In genomic region chr3:41216422-41216821, GRCh38 we compare ENCODE assay signal across 18 cellular contexts. TPM values are rescaled to one million over a fixed set of nuclear protein-coding genes. Genes with fewer than 3 reads are reported as not detected.
A peak's percentile ranks its signal among the peaks of the same experiment; 100 is the strongest.
DNase-seq lines count a peak whose midpoint lies in the region; ATAC-seq, FAIRE-seq and TF ChIP-seq lines count a peak whose summit lies in the region.
"Had no signal": no experiment of that assay in that cellular context is flagged by ENCODE, and none has a peak within 500 bp of the region (broad histone marks: within the 10 kb centered on the region; RNA-seq: fewer than 3 reads in every experiment).

No MANE protein-coding gene starts in this region.

- CTCF ChIA-PET in A549 (lab: Yijun Ruan, JAX): no interaction called here
- CTCF ChIA-PET in CD4-positive, alpha-beta memory T cell (lab: Charles Lee; ENCODE audit: partially characterized antibody): interaction anchor here (1.0 kb wide), 1 partner anchor 14 kb away, joined by 3 read pairs; no protein-coding TSS in a partner anchor

- no peaks in the 10 kb centered on the region for H3K9me3 Mint-ChIP-seq in CD4-positive, CD25-positive, alpha-beta regulatory T cell
- H3K9me3 Mint-ChIP-seq in activated T-helper 17 cell treated with anti-CD3 and anti-CD28 coated beads, Interleukin-2, amount 50 U/mL, for 72 hours: no peaks in the 10 kb centered on the region
- H3K9me3 Mint-ChIP-seq in CD4-positive, alpha-beta memory T cell: peaks cover 0 to 2% (median 0%) of the 10 kb centered on the region in 8 donors
- H3K9me3 Mint-ChIP-seq: CD8-positive, alpha-beta T cell; GM23338 had no signal

- no peaks in the 10 kb centered on the region for H3K9me3 ChIP-seq in A549
- no peaks in the 10 kb centered on the region for H3K9me3 ChIP-seq in CD4-positive, CD25-positive, alpha-beta regulatory T cell (ENCODE audit: control insufficient read depth in 2 of 2, low read length in 2 of 2)
- H3K9me3 ChIP-seq in CD4-positive, alpha-beta memory T cell (ENCODE audit: control insufficient read depth in 1 of 2, low read length in 2 of 2): no peaks in the 10 kb centered on the region

- H3K4me2 ChIP-seq in A549: peak overlapping the region; percentile 47
- H3K4me2 ChIP-seq: GM23338 had no signal

- no peak overlapping the region for H3K4me3 ChIP-seq in A549
- peak overlapping the region; percentile 52 for H3K4me3 ChIP-seq in CD4-positive, CD25-positive, alpha-beta regulatory T cell (ENCODE audit: low read depth, low read length)
- H3K4me3 ChIP-seq in CD4-positive, alpha-beta memory T cell (ENCODE audit: low read length in 2 of 2): no peak overlapping the region
- H3K4me3 ChIP-seq: BLaER1 treated with 17β-estradiol and CSF1 and Interleukin-3, amounts not matched to agents 10 nM and 100 nM; GM23338 had no signal

- no peak for TF ChIP-seq EP300 in A549 (IDR thresholded peaks at IDR 0.05)

- no peak overlapping the region for H3K27ac Mint-ChIP-seq in CD4-positive, CD25-positive, alpha-beta regulatory T cell
- H3K27ac Mint-ChIP-seq in activated T-helper 17 cell treated with anti-CD3 and anti-CD28 coated beads, Interleukin-2, amount 50 U/mL, for 72 hours: peak overlapping the region; percentile 15
- H3K27ac Mint-ChIP-seq in CD4-positive, alpha-beta memory T cell: no peak overlapping the region
- H3K27ac Mint-ChIP-seq: GM23338 had no signal

- H3K4me3 Mint-ChIP-seq in CD4-positive, CD25-positive, alpha-beta regulatory T cell: peak overlapping the region in 2 of 4 donors; percentile 79
- peak overlapping the region; percentile 37 for H3K4me3 Mint-ChIP-seq in activated T-helper 17 cell treated with anti-CD3 and anti-CD28 coated beads, Interleukin-2, amount 50 U/mL, for 72 hours
- H3K4me3 Mint-ChIP-seq in CD4-positive, alpha-beta memory T cell: peak overlapping the region in 2 of 8 donors; percentile 44 to 88
- H3K4me3 Mint-ChIP-seq: GM23338 had no signal

- H3K36me3 Mint-ChIP-seq in CD4-positive, CD25-positive, alpha-beta regulatory T cell: no peaks in the 10 kb centered on the region
- peaks cover 33% of the 10 kb centered on the region for H3K36me3 Mint-ChIP-seq in activated T-helper 17 cell treated with anti-CD3 and anti-CD28 coated beads, Interleukin-2, amount 50 U/mL, for 72 hours (ENCODE audit: low read depth)
- peaks cover under 1 to 10% of the 10 kb centered on the region in 2 donors for H3K36me3 Mint-ChIP-seq in CD4-positive, alpha-beta memory T cell

- H3K4me1 ChIP-seq in A549: peaks cover 70% of the 10 kb centered on the region
- peaks cover 76% of the 10 kb centered on the region for H3K4me1 ChIP-seq in CD4-positive, CD25-positive, alpha-beta regulatory T cell (ENCODE audit: control insufficient read depth, insufficient read depth, low read length, poor library complexity, severe bottlenecking)
- peaks cover 97% of the 10 kb centered on the region for H3K4me1 ChIP-seq in CD4-positive, alpha-beta memory T cell (ENCODE audit: insufficient read depth, low read length)

- WGBS in A549 (ENCODE audit: missing lambda C conversion rate): 47% methylated on average over 2 of the region's 2 CpGs

- no peaks in the 10 kb centered on the region for H3K27me3 Mint-ChIP-seq in CD4-positive, CD25-positive, alpha-beta regulatory T cell
- no peaks in the 10 kb centered on the region for H3K27me3 Mint-ChIP-seq in activated T-helper 17 cell treated with anti-CD3 and anti-CD28 coated beads, Interleukin-2, amount 50 U/mL, for 72 hours
- H3K27me3 Mint-ChIP-seq in CD4-positive, alpha-beta memory T cell: no peaks in the 10 kb centered on the region

- no peak for TF ChIP-seq CTCF in A549 (IDR thresholded peaks at IDR 0.05)

- peaks cover 68 to 93% (median 85%) of the 10 kb centered on the region in 4 donors for H3K4me1 Mint-ChIP-seq in CD4-positive, CD25-positive, alpha-beta regulatory T cell
- H3K4me1 Mint-ChIP-seq in activated T-helper 17 cell treated with anti-CD3 and anti-CD28 coated beads, Interleukin-2, amount 50 U/mL, for 72 hours: peaks cover 67% of the 10 kb centered on the region
- peaks cover 73 to 97% (median 87%) of the 10 kb centered on the region in 4 donors for H3K4me1 Mint-ChIP-seq in CD4-positive, alpha-beta memory T cell

- ATAC-seq in A549: no peak
- no peak for ATAC-seq in CD4-positive, CD25-positive, alpha-beta regulatory T cell (ENCODE audit: low read depth in 2 of 2)
- no peak for ATAC-seq in activated T-helper 17 cell treated with anti-CD3 and anti-CD28 coated beads, Interleukin-2, amount 50 U/mL, for 72 hours (replicated peaks)
- ATAC-seq in GM21619 (IDR thresholded peaks at IDR 0.05; ENCODE audit: unreplicated experiment): no peak
- no peak for ATAC-seq in HG02981 (IDR thresholded peaks at IDR 0.05; ENCODE audit: unreplicated experiment)
- ATAC-seq: CD8-positive, alpha-beta T cell had no signal

- no peaks in the 10 kb centered on the region for H3K27me3 ChIP-seq in CD4-positive, CD25-positive, alpha-beta regulatory T cell (ENCODE audit: control insufficient read depth, insufficient read depth, low read length)
- H3K27me3 ChIP-seq in CD4-positive, alpha-beta memory T cell (ENCODE audit: insufficient read depth, low read length): no peaks in the 10 kb centered on the region
- H3K27me3 ChIP-seq: BLaER1 treated with 17β-estradiol and CSF1 and Interleukin-3, amounts not matched to agents 10 nM and 100 nM had no signal

- no peak for FAIRE-seq in A549 (lab: Jason Lieb, UNC)
- FAIRE-seq: D721Med, G401.6, GM12892 had no signal

- POLR2A ChIA-PET in A549 (lab: Yijun Ruan, JAX): interaction anchor here (2.8 kb wide), 1 partner anchor 16 kb away, joined by 19 read pairs; the partner anchor contains the start of gene CTNNB1
- POLR2A ChIA-PET in CD4-positive, alpha-beta memory T cell (lab: Charles Lee; ENCODE audit: partially characterized antibody): interaction anchor here (0.9 to 1.7 kb wide), 2 partner anchors 16 to 17 kb away, joined by 3 to 10 read pairs; partner anchors contain the start of gene CTNNB1

- intact Hi-C loops in CD4-positive, alpha-beta memory T cell (cut with micrococcal nuclease): loop anchor here (2.0 kb wide), 1 partner anchor 16 kb away; no protein-coding TSS in a partner anchor

- no peak overlapping the region for H3K27ac ChIP-seq in A549
- H3K27ac ChIP-seq in CD4-positive, CD25-positive, alpha-beta regulatory T cell (ENCODE audit: insufficient read depth, low read length, poor library complexity, severe bottlenecking): no peak overlapping the region
- no peak overlapping the region for H3K27ac ChIP-seq in CD4-positive, alpha-beta memory T cell (ENCODE audit: low read depth, low read length)
- H3K27ac ChIP-seq: BLaER1 treated with 17β-estradiol and CSF1 and Interleukin-3, amounts not matched to agents 10 nM and 100 nM had no signal

- TF ChIP-seq POLR2A in A549 (IDR thresholded peaks at IDR 0.05; ENCODE audit: low read length): no peak

- no peak for DNase-seq in A549 (ENCODE audit: low read depth in 1 of 2, low spot score in 1 of 2)
- no peak for DNase-seq in CD4-positive, CD25-positive, alpha-beta regulatory T cell
- peak; percentile 33 for DNase-seq in renal cortical epithelial cell (ENCODE audit: low read depth)
- no peak for DNase-seq in CD4-positive, alpha-beta memory T cell
- DNase-seq: AML-193; CD8-positive, alpha-beta T cell; COR-L47; DMS153; DMS79 treated with DMSO at 0.1 percent for 48 hours; H7 had no signal

- TF ChIP-seq RAD21 in A549 (conservative IDR thresholded peaks at IDR 0.05 in 1 of 2, IDR thresholded peaks at IDR 0.05 in 1 of 2): no peak

- no peaks in the 10 kb centered on the region for H3K36me3 ChIP-seq in CD4-positive, CD25-positive, alpha-beta regulatory T cell (ENCODE audit: control insufficient read depth, insufficient read depth, low read length)
- no peaks in the 10 kb centered on the region for H3K36me3 ChIP-seq in CD4-positive, alpha-beta memory T cell (ENCODE audit: insufficient read depth, low read length)

TF ChIP-seq in A549, 52 proteins besides CTCF, POLR2A, EP300 and RAD21 (continues in another document):
- no peak for TF ChIP-seq ZNF302 (CRISPR knock-in tag; IDR thresholded peaks at IDR 0.05)
- TF ChIP-seq JUN (IDR thresholded peaks at IDR 0.05): no peak
- TF ChIP-seq ELK1 (IDR thresholded peaks at IDR 0.05; ENCODE audit: low read depth, low read length): no peak
- no peak for TF ChIP-seq CHD2 (IDR thresholded peaks at IDR 0.05; ENCODE audit: low read length, partially characterized antibody)
- TF ChIP-seq HES2 (IDR thresholded peaks at IDR 0.05): no peak
- no peak for TF ChIP-seq HDAC2 (IDR thresholded peaks at IDR 0.05)
- TF ChIP-seq NR3C1 (IDR thresholded peaks at IDR 0.05): no peak
- TF ChIP-seq KDM5A (IDR thresholded peaks at IDR 0.05): no peak
- no peak for TF ChIP-seq RARB (CRISPR knock-in tag; IDR thresholded peaks at IDR 0.05)
- TF ChIP-seq CEBPB (IDR thresholded peaks at IDR 0.05): no peak
- no peak for TF ChIP-seq GATA3 (IDR thresholded peaks at IDR 0.05; ENCODE audit: borderline replicate concordance)

RNA-seq across cellular contexts. Expression of gene CTNNB1, which starts 17.1 kb away (rescaled TPM):
- polyA plus RNA-seq in A549 (2011; rRNA removed) (242 and 389 TPM in 2 replicates), A549 (2017; fragmentation: RNase III; extraction: RNeasy Plus Mini Kit Qiagen cat#74134 plus additional on column Dnase treatment) (137 to 149 TPM (median 147 TPM) in 3 replicates)
- polyA plus RNA-seq in A549 (2012; cell fraction: cytosol; rRNA removed): 151 and 188 TPM in 2 replicates
- 238 and 510 TPM in 2 replicates for polyA plus RNA-seq in A549 (2012; cell fraction: nucleus; rRNA removed)
- polyA minus RNA-seq in A549 (2011; rRNA and poly(A)+ RNA removed): 1,149 and 1,680 TPM in 2 replicates
- 177 TPM for total RNA-seq in CD4-positive, CD25-positive, alpha-beta regulatory T cell
- polyA plus RNA-seq in CD4-positive, CD25-positive, alpha-beta regulatory T cell: 10 to 100 TPM; 46.6 to 82.2 (median 47.4) TPM
- 100 to 1,000 TPM; 109 to 150 TPM for total RNA-seq in activated T-helper 17 cell treated with anti-CD3 and anti-CD28 coated beads, Interleukin-2, amount 50 U/mL, for 72 hours
- 829 and 1,237 TPM in 2 replicates for total RNA-seq in renal cortical epithelial cell
- 100 to 1,000 TPM; 175 to 176 TPM for total RNA-seq in CD4-positive, alpha-beta memory T cell
- polyA plus RNA-seq in CD4-positive, alpha-beta memory T cell: 10 to 100 TPM; 65.8 to 65.9 TPM
